Comparison of ENCODE assay signal across 11 cellular contexts in the genomic region with DNA sequence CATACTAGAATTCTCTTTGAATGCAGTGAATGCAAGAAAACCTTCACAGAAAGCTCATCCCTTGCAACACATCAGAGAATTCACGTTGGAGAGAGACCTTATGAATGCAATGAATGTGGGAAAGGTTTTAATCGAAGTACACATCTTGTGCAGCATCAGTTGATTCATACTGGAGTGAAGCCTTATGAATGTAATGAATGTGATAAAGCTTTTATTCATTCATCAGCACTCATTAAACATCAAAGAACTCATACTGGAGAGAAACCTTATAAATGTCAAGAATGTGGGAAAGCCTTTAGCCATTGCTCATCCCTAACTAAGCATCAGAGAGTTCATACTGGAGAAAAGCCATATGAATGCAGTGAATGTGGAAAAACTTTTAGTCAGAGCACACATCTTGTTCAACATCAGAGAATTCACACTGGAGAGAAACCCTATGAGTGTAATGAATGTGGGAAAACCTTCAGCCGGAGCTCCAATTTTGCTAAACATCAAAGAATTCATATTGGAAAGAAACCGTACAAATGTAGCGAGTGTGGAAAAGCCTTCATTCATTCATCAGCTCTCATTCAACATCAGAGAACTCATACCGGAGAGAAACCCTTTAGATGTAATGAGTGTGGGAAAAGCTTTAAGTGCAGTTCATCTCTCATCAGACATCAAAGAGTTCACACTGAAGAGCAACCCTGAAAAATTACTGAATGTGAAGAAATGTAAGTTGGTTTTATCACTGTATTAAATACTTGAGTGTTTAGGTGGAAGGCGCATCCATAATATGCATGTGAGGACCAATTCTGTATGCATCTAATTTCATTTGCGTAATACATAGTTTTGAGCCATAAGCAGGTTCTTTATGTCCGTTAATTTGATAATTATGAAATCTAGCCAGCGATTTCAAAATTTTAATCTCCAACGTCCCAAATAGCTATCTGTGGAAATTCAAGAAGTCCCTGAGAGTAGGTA. TPM values are rescaled to one million over a fixed set of nuclear protein-coding genes. Genes with fewer than 3 reads are reported as not detected.
DNase-seq lines count a peak whose midpoint lies in the region; ATAC-seq, FAIRE-seq and TF ChIP-seq lines count a peak whose summit lies in the region.
"Not testable (repeated sequence)": the region's sequence is repeated elsewhere in the genome, so short reads cannot be mapped to it uniquely, and the experiment has no call there.
"Had no signal": no experiment of that assay in that cellular context is flagged by ENCODE, and none has a peak within 500 bp of the region (broad histone marks: within the 10 kb centered on the region; RNA-seq: fewer than 3 reads in every experiment).

No MANE protein-coding gene starts in this region.

- intact Hi-C loops in HCT116 (cut with micrococcal nuclease); PC-3 (cut with micrococcal nuclease); mammary epithelial cell (cut with micrococcal nuclease); endothelial cell of umbilical vein (cut with micrococcal nuclease); HepG2 (cut with micrococcal nuclease; ENCODE audit: unreplicated experiment): not testable (repeated sequence)

- H2AFZ ChIP-seq in HCT116 (ENCODE audit: low read depth, low read length, poor library complexity, severe bottlenecking); PC-3 (ENCODE audit: low read length); astrocyte (ENCODE audit: low read depth, low read length); mammary epithelial cell (ENCODE audit: low read depth, low read length); endothelial cell of umbilical vein (ENCODE audit: low read depth, low read length); HepG2 (ENCODE audit: low read length): not testable (repeated sequence)

- not testable (repeated sequence) for ATAC-seq in HCT116; PC-3; HepG2; stimulated activated naive B cell treated with anti-CD40 and anti-IgM and Interleukin-4, amounts not matched to agents 10 μg/mL and 1 μg/mL and 100 μg/mL, for 72 hours (replicated peaks)

- peaks cover 39% of the 10 kb centered on the region for H3K36me3 Mint-ChIP-seq in astrocyte (ENCODE audit: low read depth, unreplicated experiment)
- peaks cover 27 to 44% of the 10 kb centered on the region in 2 donors for H3K36me3 Mint-ChIP-seq in stimulated activated naive B cell treated with anti-CD40 and anti-IgM and Interleukin-4, amounts not matched to agents 10 μg/mL and 1 μg/mL and 100 μg/mL, for 72 hours

- dilution Hi-C loops in mammary epithelial cell (cut with HindIII; ENCODE audit: low sequenced_read_pairs); endothelial cell of umbilical vein (cut with MboI; ENCODE audit: extremely low pct_ligation_motif_present, low sequenced_read_pairs): not testable (repeated sequence)

- RAD21 ChIA-PET in HCT116 (lab: Charles Lee; ENCODE audit: low non-redundant PET in 1 of 2, low total read pairs in 2 of 2, uncharacterized antibody in 2 of 2, unreplicated experiment in 2 of 2): not testable (repeated sequence)

- not testable (repeated sequence) for H3F3A ChIP-seq in PC-3 (ENCODE audit: low read length, unreplicated experiment)

- not testable (repeated sequence) for TF ChIP-seq POLR2A in HCT116 (IDR thresholded peaks at IDR 0.05; ENCODE audit: borderline replicate concordance, extremely low read depth, insufficient read depth, insufficient read length); endothelial cell of umbilical vein (IDR thresholded peaks at IDR 0.05; ENCODE audit: low read depth, low read length); HepG2 (IDR thresholded peaks at IDR 0.05; ENCODE audit: insufficient read depth in 1 of 2, low read depth in 2 of 2, low read length in 2 of 2)

- peaks cover 3 to 12% of the 10 kb centered on the region in 2 experiments; a peak in 1 of 4 replicates for H3K9me3 ChIP-seq in HCT116 (ENCODE audit: control insufficient read depth in 1 of 2, insufficient read depth in 1 of 2, low read depth in 1 of 2, low read length in 2 of 2)
- H3K9me3 ChIP-seq in PC-3 (ENCODE audit: low read length): peaks cover 21% of the 10 kb centered on the region
- H3K9me3 ChIP-seq in astrocyte (ENCODE audit: insufficient read depth, low read depth, low read length): peaks cover 17% of the 10 kb centered on the region
- H3K9me3 ChIP-seq in mammary epithelial cell (replicated peaks; ENCODE audit: insufficient read depth, low read length): peaks cover 26% of the 10 kb centered on the region
- not testable (repeated sequence) for H3K9me3 ChIP-seq in endothelial cell of umbilical vein (replicated peaks; ENCODE audit: control insufficient read depth, insufficient read depth, low read length)
- H3K9me3 ChIP-seq in HepG2 (ENCODE audit: low read length): peaks cover 39% of the 10 kb centered on the region

- TF ChIP-seq EP300 in HepG2 (IDR thresholded peaks at IDR 0.05; ENCODE audit: low read depth in 2 of 2, low read length in 2 of 2); HepG2 (CRISPR knock-in tag; IDR thresholded peaks at IDR 0.05; ENCODE audit: borderline replicate concordance): not testable (repeated sequence)

- H3K4me3 ChIP-seq in HCT116 (replicated peaks in 1 of 2; ENCODE audit: low read depth in 1 of 2, low read length in 2 of 2); astrocyte (ENCODE audit: insufficient read depth, low read depth, low read length); mammary epithelial cell (replicated peaks in 1 of 3; ENCODE audit: insufficient read depth in 1 of 3, low read depth in 2 of 3, low read length in 3 of 3); endothelial cell of umbilical vein (replicated peaks in 1 of 3; ENCODE audit: insufficient read depth in 1 of 3, low read depth in 1 of 3, low read length in 3 of 3); HepG2 (replicated peaks in 1 of 3; ENCODE audit: insufficient read depth in 1 of 3, low read depth in 2 of 3, low read length in 3 of 3): not testable (repeated sequence)
- peak overlapping the region; percentile 22; the same call in 1 of the 2 replicates for H3K4me3 ChIP-seq in PC-3 (ENCODE audit: low read length)

- not testable (repeated sequence) for H3K36me3 ChIP-seq in HCT116 (ENCODE audit: control insufficient read depth in 1 of 2, insufficient read depth in 2 of 2, low read length in 2 of 2); astrocyte (ENCODE audit: insufficient read depth, low read length); mammary epithelial cell (ENCODE audit: insufficient read depth, low read length); endothelial cell of umbilical vein (ENCODE audit: control insufficient read depth in 2 of 2, extremely low read depth in 1 of 2, insufficient read depth in 2 of 2, low read length in 2 of 2); HepG2 (replicated peaks in 1 of 2; ENCODE audit: control insufficient read depth in 1 of 2, insufficient read depth in 2 of 2, low read length in 2 of 2)
- H3K36me3 ChIP-seq in PC-3 (ENCODE audit: low read depth, low read length): peaks cover 52% of the 10 kb centered on the region

- H3K4me1 Mint-ChIP-seq in astrocyte (ENCODE audit: low read depth, unreplicated experiment); stimulated activated naive B cell treated with anti-CD40 and anti-IgM and Interleukin-4, amounts not matched to agents 10 μg/mL and 1 μg/mL and 100 μg/mL, for 72 hours: not testable (repeated sequence)

- BruUV-seq in HCT116 (replicated peaks; lab: Mats Ljungman, UMichigan); HepG2 (replicated peaks; lab: Mats Ljungman, UMichigan): not testable (repeated sequence)
- TSS peak; percentile 6 for BruUV-seq in PC-3 (replicated peaks; lab: Mats Ljungman, UMichigan)
- BruUV-seq in mammary epithelial cell (replicated peaks; lab: Mats Ljungman, UMichigan): TSS peak; percentile 12
- BruUV-seq in endothelial cell of umbilical vein (replicated peaks; lab: Mats Ljungman, UMichigan): TSS peak; percentile 13

- not testable (repeated sequence) for H3K27ac ChIP-seq in HCT116 (ENCODE audit: low read depth, low read length); PC-3 (ENCODE audit: low read length); astrocyte (ENCODE audit: low read depth, low read length); mammary epithelial cell (ENCODE audit: insufficient read depth, low read depth, low read length); endothelial cell of umbilical vein (ENCODE audit: insufficient read depth, low read depth, low read length); HepG2 (ENCODE audit: extremely low read length, insufficient read depth, low read length)

- not testable (repeated sequence) for H3K4me2 ChIP-seq in HCT116 (ENCODE audit: low read length); PC-3 (ENCODE audit: low read length); astrocyte (ENCODE audit: low read length); mammary epithelial cell (ENCODE audit: insufficient read depth, low read depth, low read length); endothelial cell of umbilical vein (ENCODE audit: insufficient read depth, low read length); HepG2 (ENCODE audit: low read depth, low read length)

- DNase-seq in DMS 273 (lab: John Stamatoyannopoulos, UW; ENCODE audit: unreplicated experiment): peak; percentile 3
- DNase-seq in HCT116 (ENCODE audit: low read depth, low spot score); PC-3; astrocyte (ENCODE audit: low read depth); mammary epithelial cell; endothelial cell of umbilical vein (ENCODE audit: low read depth, low spot score); HepG2 (ENCODE audit: low spot score); stimulated activated naive B cell treated with anti-CD40 and anti-IgM and Interleukin-4, amounts not matched to agents 10 μg/mL and 1 μg/mL and 100 μg/mL, for 72 hours: not testable (repeated sequence)

- not testable (repeated sequence) for H3K27ac Mint-ChIP-seq in astrocyte (ENCODE audit: unreplicated experiment)
- H3K27ac Mint-ChIP-seq in stimulated activated naive B cell treated with anti-CD40 and anti-IgM and Interleukin-4, amounts not matched to agents 10 μg/mL and 1 μg/mL and 100 μg/mL, for 72 hours: peak overlapping the region; percentile 47

- not testable (repeated sequence) for H3K9me2 ChIP-seq in HCT116 (ENCODE audit: insufficient read depth); PC-3 (replicated peaks; ENCODE audit: low read length)

- H3K79me2 ChIP-seq in HCT116 (ENCODE audit: insufficient read depth, low read length); PC-3 (ENCODE audit: low read length); astrocyte (ENCODE audit: insufficient read depth, low read length); mammary epithelial cell (ENCODE audit: insufficient read depth, low read length); endothelial cell of umbilical vein (ENCODE audit: control insufficient read depth, insufficient read depth, low read length); HepG2 (ENCODE audit: insufficient read depth, low read length): not testable (repeated sequence)

- POLR2A ChIA-PET in HCT116 (lab: Charles Lee); PC-3 (lab: Charles Lee; ENCODE audit: unreplicated experiment); endothelial cell of umbilical vein (lab: Charles Lee); HepG2 (lab: Yijun Ruan, JAX): not testable (repeated sequence)

- FAIRE-seq in astrocyte (lab: Jason Lieb, UNC): peak; percentile 41
- peak; percentile 48 for FAIRE-seq in endothelial cell of umbilical vein (lab: Jason Lieb, UNC)
- not testable (repeated sequence) for FAIRE-seq in HepG2 (lab: Jason Lieb, UNC)

- 94% methylated on average over 9 of the region's 11 CpGs for WGBS in mammary epithelial cell (ENCODE audit: low coverage, missing lambda C conversion rate)
- WGBS in HepG2 (ENCODE audit: low lambda C conversion rate): 97% methylated on average over 11 of the region's 11 CpGs

- peaks cover 41% of the 10 kb centered on the region for H3K9me3 Mint-ChIP-seq in astrocyte (ENCODE audit: unreplicated experiment)
- not testable (repeated sequence) for H3K9me3 Mint-ChIP-seq in stimulated activated naive B cell treated with anti-CD40 and anti-IgM and Interleukin-4, amounts not matched to agents 10 μg/mL and 1 μg/mL and 100 μg/mL, for 72 hours

- not testable (repeated sequence) for H3K4me1 ChIP-seq in HCT116 (ENCODE audit: control insufficient read depth in 1 of 2, insufficient read depth in 2 of 2, low read length in 2 of 2); PC-3 (ENCODE audit: insufficient read depth, low read length); astrocyte (ENCODE audit: insufficient read depth, low read length); mammary epithelial cell (ENCODE audit: insufficient read depth, low read length); endothelial cell of umbilical vein (ENCODE audit: control insufficient read depth, extremely low read depth, insufficient read depth, low read length); HepG2 (ENCODE audit: insufficient read depth, low read length)

- not testable (repeated sequence) for H3K4me3 Mint-ChIP-seq in astrocyte (ENCODE audit: unreplicated experiment)
- peak overlapping the region in 1 of 2 donors; percentile 25 for H3K4me3 Mint-ChIP-seq in stimulated activated naive B cell treated with anti-CD40 and anti-IgM and Interleukin-4, amounts not matched to agents 10 μg/mL and 1 μg/mL and 100 μg/mL, for 72 hours

- not testable (repeated sequence) for TF ChIP-seq RAD21 in HCT116 (IDR thresholded peaks at IDR 0.05; ENCODE audit: low read depth); HepG2 (CRISPR knock-in tag; IDR thresholded peaks at IDR 0.05)

- H3K9me1 ChIP-seq in endothelial cell of umbilical vein (replicated peaks; ENCODE audit: control insufficient read depth, extremely low read depth, insufficient read depth, low read length): not testable (repeated sequence)

- not testable (repeated sequence) for H3K9ac ChIP-seq in HCT116 (ENCODE audit: low read length); PC-3 (ENCODE audit: low read length); astrocyte (ENCODE audit: low read length); mammary epithelial cell (ENCODE audit: insufficient read depth, low read length); endothelial cell of umbilical vein (replicated peaks; ENCODE audit: extremely low read depth, insufficient read depth, low read length); HepG2 (ENCODE audit: insufficient read depth, low read depth, low read length)

- not testable (repeated sequence) for H3K27me3 ChIP-seq in HCT116 (ENCODE audit: insufficient read depth, low read length); PC-3 (ENCODE audit: low read length); astrocyte (ENCODE audit: insufficient read depth, low read length); mammary epithelial cell (ENCODE audit: insufficient read depth, low read length); endothelial cell of umbilical vein (ENCODE audit: control insufficient read depth in 2 of 2, insufficient read depth in 2 of 2, low read length in 2 of 2); HepG2 (ENCODE audit: control insufficient read depth in 1 of 2, insufficient read depth in 2 of 2, low read length in 2 of 2)

- CTCF ChIA-PET in HCT116 (lab: Charles Lee); PC-3 (lab: Charles Lee); mammary epithelial cell (lab: Charles Lee; ENCODE audit: low non-redundant PET); endothelial cell of umbilical vein (lab: Charles Lee); HepG2 (lab: Yijun Ruan, JAX; ENCODE audit: low intra/inter-chr PET ratio, low total read pairs): not testable (repeated sequence)

- H4K20me1 ChIP-seq in HCT116 (ENCODE audit: insufficient read depth); PC-3 (ENCODE audit: low read length); astrocyte (ENCODE audit: insufficient read depth, low read length); mammary epithelial cell (ENCODE audit: insufficient read depth, low read length); endothelial cell of umbilical vein (replicated peaks; ENCODE audit: control insufficient read depth, extremely low read depth, insufficient read depth, low read length); HepG2 (ENCODE audit: insufficient read depth, low read length): not testable (repeated sequence)

- TF ChIP-seq CTCF in HCT116 (IDR thresholded peaks at IDR 0.05 in 2 of 3, conservative IDR thresholded peaks at IDR 0.05 in 1 of 3; ENCODE audit: borderline replicate concordance in 1 of 3, insufficient read depth in 1 of 3, low read depth in 2 of 3, low read length in 2 of 3); PC-3 (conservative IDR thresholded peaks at IDR 0.05; ENCODE audit: low read depth, low read length); astrocyte (IDR thresholded peaks at IDR 0.05; ENCODE audit: insufficient read depth, low read depth, low read length); mammary epithelial cell (conservative IDR thresholded peaks at IDR 0.05 in 1 of 2, IDR thresholded peaks at IDR 0.05 in 1 of 2; ENCODE audit: extremely low read depth in 1 of 2, insufficient read depth in 1 of 2, low read depth in 1 of 2, low read length in 2 of 2); endothelial cell of umbilical vein (IDR thresholded peaks at IDR 0.05; ENCODE audit: extremely low read depth in 1 of 2, insufficient read depth in 1 of 2, low read depth in 1 of 2, low read length in 2 of 2); HepG2 (CRISPR knock-in tag; IDR thresholded peaks at IDR 0.05): not testable (repeated sequence)

- in situ Hi-C loops in mammary epithelial cell (cut with MboI; ENCODE audit: low sequenced_read_pairs in 2 of 2); HepG2 (cut with HindIII; ENCODE audit: extremely low pct_ligation_motif_present, low pct_unique_long_range_greater_than_20kb): not testable (repeated sequence)

- not testable (repeated sequence) for H3K27me3 Mint-ChIP-seq in astrocyte (ENCODE audit: low read depth, unreplicated experiment); stimulated activated naive B cell treated with anti-CD40 and anti-IgM and Interleukin-4, amounts not matched to agents 10 μg/mL and 1 μg/mL and 100 μg/mL, for 72 hours

RNA-seq across cellular contexts. Expression of gene TBC1D26, which starts 15.2 kb away (rescaled TPM):
- 1.1 TPM for total RNA-seq in HCT116 (2021; ENCODE audit: unreplicated experiment)
- 0.98 and 1.1 TPM in 2 replicates for polyA plus RNA-seq in HCT116 (2012)
- not detected in 2 replicates for total RNA-seq in PC-3 (2014; rRNA removed)
- total RNA-seq in astrocyte: 0.14 and 0.77 TPM in 2 replicates
- total RNA-seq in mammary epithelial cell: not detected
- polyA plus RNA-seq in mammary epithelial cell: not detected
- polyA minus RNA-seq in mammary epithelial cell: not detected
- not detected in 2 replicates for total RNA-seq in endothelial cell of umbilical vein
- polyA plus RNA-seq in endothelial cell of umbilical vein: 0.11 TPM in 1 of 2 replicates, not detected in the other
- not detected in 2 replicates for polyA plus RNA-seq in endothelial cell of umbilical vein (2011; cell fraction: cytosol; rRNA removed)
- polyA plus RNA-seq in endothelial cell of umbilical vein (2011; cell fraction: nucleus; rRNA removed): 0.65 and 0.88 TPM in 2 replicates
- 0.19 TPM in 1 of 2 replicates, not detected in the other for polyA plus RNA-seq in endothelial cell of umbilical vein (2012)
- polyA minus RNA-seq in endothelial cell of umbilical vein: not detected in 2 replicates
- not detected for polyA minus RNA-seq in endothelial cell of umbilical vein (2011; cell fraction: cytosol; rRNA and poly(A)+ RNA removed)
- not detected in 2 replicates for polyA minus RNA-seq in endothelial cell of umbilical vein (2011; cell fraction: nucleus; rRNA and poly(A)+ RNA removed)
- not detected in 2 replicates for total RNA-seq in HepG2 (2016; rRNA removed; fragmentation: Illumina TruSeq; extraction: Trizol)
- not detected in 2 replicates for total RNA-seq in HepG2 (2016; cell fraction: cytosol; rRNA removed; fragmentation: Illumina TruSeq; extraction: Trizol; ENCODE audit: low read depth)
- not detected in 2 replicates for total RNA-seq in HepG2 (2016; cell fraction: insoluble cytoplasmic fraction; rRNA removed; fragmentation: Illumina TruSeq; extraction: Trizol)
- total RNA-seq in HepG2 (2016; cell fraction: membrane; rRNA removed; fragmentation: Illumina TruSeq; extraction: Trizol): not detected in 2 replicates
- total RNA-seq in HepG2 (2016; cell fraction: nucleus; rRNA removed; fragmentation: Illumina TruSeq; extraction: Trizol): not detected in 2 replicates
- 0.08 and 0.33 TPM in 2 replicates for polyA plus RNA-seq in HepG2 (2011; rRNA removed)
- polyA plus RNA-seq in HepG2 (2011; cell fraction: cytosol; rRNA removed): 0.04 and 0.08 TPM in 2 replicates
- 2.3 and 2.4 TPM in 2 replicates for polyA plus RNA-seq in HepG2 (2011; cell fraction: nucleus; rRNA removed)
- 0.16 and 0.40 TPM in 2 replicates for polyA plus RNA-seq in HepG2 (2012)
- not detected in 2 replicates for polyA plus RNA-seq in HepG2 (2016; cell fraction: cytosol; fragmentation: Illumina TruSeq; extraction: Trizol; ENCODE audit: low read depth)
- polyA plus RNA-seq in HepG2 (2016; cell fraction: insoluble cytoplasmic fraction; fragmentation: Illumina TruSeq; extraction: Trizol; ENCODE audit: low read depth): not detected in 2 replicates
- polyA plus RNA-seq in HepG2 (2016; cell fraction: membrane; fragmentation: Illumina TruSeq; extraction: Trizol; ENCODE audit: low read depth): not detected in 2 replicates
- not detected in 2 replicates for polyA plus RNA-seq in HepG2 (2016; cell fraction: nucleus; fragmentation: Illumina TruSeq; extraction: Trizol; ENCODE audit: insufficient read depth, low read depth)
- polyA minus RNA-seq in HepG2 (2011; rRNA and poly(A)+ RNA removed; ENCODE audit: low replicate concordance): 0.16 TPM in 1 of 2 replicates, not detected in the other
- not detected in 2 replicates for polyA minus RNA-seq in HepG2 (2011; cell fraction: cytosol; rRNA and poly(A)+ RNA removed)
- polyA minus RNA-seq in HepG2 (2011; cell fraction: nucleus; rRNA and poly(A)+ RNA removed): 0.37 and 0.64 TPM in 2 replicates
- total RNA-seq: Caco-2, H4, IMR-90 had no signal

RNA-seq across cellular contexts. Expression of gene ZNF286A, which starts 17.3 kb away (rescaled TPM):
- total RNA-seq in HCT116 (2021; ENCODE audit: unreplicated experiment) (37.0 TPM), PC-3 (2014; rRNA removed) (49.6 and 94.1 TPM in 2 replicates), astrocyte (44.1 and 58.6 TPM in 2 replicates), mammary epithelial cell (10 to 100 TPM; 29.8 to 37.0 TPM), endothelial cell of umbilical vein (37.4 and 46.5 TPM in 2 replicates), HepG2 (2016; rRNA removed; fragmentation: Illumina TruSeq; extraction: Trizol) (38.8 and 47.8 TPM in 2 replicates)
- polyA plus RNA-seq in HCT116 (2012): 13.0 and 13.1 TPM in 2 replicates
- polyA plus RNA-seq in mammary epithelial cell (33.8 TPM), endothelial cell of umbilical vein (8.6 and 11.7 TPM in 2 replicates), HepG2 (2011; rRNA removed) (9.2 and 12.7 TPM in 2 replicates)
- polyA minus RNA-seq in mammary epithelial cell (31.4 TPM), endothelial cell of umbilical vein (28.3 and 30.6 TPM in 2 replicates)
- polyA plus RNA-seq in endothelial cell of umbilical vein (2011; cell fraction: cytosol; rRNA removed): 17.7 and 17.8 TPM in 2 replicates
- 19.2 and 21.9 TPM in 2 replicates for polyA plus RNA-seq in endothelial cell of umbilical vein (2011; cell fraction: nucleus; rRNA removed)
- 25.9 and 27.4 TPM in 2 replicates for polyA plus RNA-seq in endothelial cell of umbilical vein (2012)
- 6.6 TPM for polyA minus RNA-seq in endothelial cell of umbilical vein (2011; cell fraction: cytosol; rRNA and poly(A)+ RNA removed)
- 7.5 and 10.8 TPM in 2 replicates for polyA minus RNA-seq in endothelial cell of umbilical vein (2011; cell fraction: nucleus; rRNA and poly(A)+ RNA removed)
- total RNA-seq in HepG2 (2016; cell fraction: cytosol; rRNA removed; fragmentation: Illumina TruSeq; extraction: Trizol; ENCODE audit: low read depth): 16.3 and 18.5 TPM in 2 replicates
- 40.0 and 53.8 TPM in 2 replicates for total RNA-seq in HepG2 (2016; cell fraction: insoluble cytoplasmic fraction; rRNA removed; fragmentation: Illumina TruSeq; extraction: Trizol)
- 35.9 and 37.8 TPM in 2 replicates for total RNA-seq in HepG2 (2016; cell fraction: membrane; rRNA removed; fragmentation: Illumina TruSeq; extraction: Trizol)
- 29.4 and 35.5 TPM in 2 replicates for total RNA-seq in HepG2 (2016; cell fraction: nucleus; rRNA removed; fragmentation: Illumina TruSeq; extraction: Trizol)
- polyA plus RNA-seq in HepG2 (2011; cell fraction: cytosol; rRNA removed): 9.6 and 11.1 TPM in 2 replicates
- 11.6 and 13.0 TPM in 2 replicates for polyA plus RNA-seq in HepG2 (2011; cell fraction: nucleus; rRNA removed)
- 10.6 and 12.6 TPM in 2 replicates for polyA plus RNA-seq in HepG2 (2012)
- 18.5 and 19.8 TPM in 2 replicates for polyA plus RNA-seq in HepG2 (2016; cell fraction: cytosol; fragmentation: Illumina TruSeq; extraction: Trizol; ENCODE audit: low read depth)
- polyA plus RNA-seq in HepG2 (2016; cell fraction: insoluble cytoplasmic fraction; fragmentation: Illumina TruSeq; extraction: Trizol; ENCODE audit: low read depth): 32.0 and 32.7 TPM in 2 replicates
- polyA plus RNA-seq in HepG2 (2016; cell fraction: membrane; fragmentation: Illumina TruSeq; extraction: Trizol; ENCODE audit: low read depth): 20.7 and 25.3 TPM in 2 replicates
- 31.4 and 37.2 TPM in 2 replicates for polyA plus RNA-seq in HepG2 (2016; cell fraction: nucleus; fragmentation: Illumina TruSeq; extraction: Trizol; ENCODE audit: insufficient read depth, low read depth)
- polyA minus RNA-seq in HepG2 (2011; rRNA and poly(A)+ RNA removed; ENCODE audit: low replicate concordance): 11.9 and 15.6 TPM in 2 replicates
- 10.8 and 16.4 TPM in 2 replicates for polyA minus RNA-seq in HepG2 (2011; cell fraction: cytosol; rRNA and poly(A)+ RNA removed)
- polyA minus RNA-seq in HepG2 (2011; cell fraction: nucleus; rRNA and poly(A)+ RNA removed): 17.6 and 30.1 TPM in 2 replicates

RNA-seq across cellular contexts. Expression of gene TRIM16, which starts 32.8 kb away (rescaled TPM):
- total RNA-seq in HCT116 (2021; ENCODE audit: unreplicated experiment): 33.8 TPM
- polyA plus RNA-seq in HCT116 (2012): 27.9 and 32.4 TPM in 2 replicates
- total RNA-seq in PC-3 (2014; rRNA removed): 76.2 and 76.6 TPM in 2 replicates
- total RNA-seq in astrocyte: 43.3 and 44.8 TPM in 2 replicates
- 10 to 100 TPM; 38.5 to 52.0 TPM for total RNA-seq in mammary epithelial cell
- polyA plus RNA-seq in mammary epithelial cell: 31.4 TPM
- polyA minus RNA-seq in mammary epithelial cell: 40.8 TPM
- total RNA-seq in endothelial cell of umbilical vein: 45.5 and 50.3 TPM in 2 replicates
- polyA plus RNA-seq in endothelial cell of umbilical vein: 41.2 and 41.7 TPM in 2 replicates
- polyA plus RNA-seq in endothelial cell of umbilical vein (2011; cell fraction: cytosol; rRNA removed): 34.3 and 37.6 TPM in 2 replicates
- 27.5 and 30.8 TPM in 2 replicates for polyA plus RNA-seq in endothelial cell of umbilical vein (2011; cell fraction: nucleus; rRNA removed)
- polyA plus RNA-seq in endothelial cell of umbilical vein (2012): 19.8 and 22.2 TPM in 2 replicates
- polyA minus RNA-seq in endothelial cell of umbilical vein: 60.6 and 69.4 TPM in 2 replicates
- 49.2 TPM for polyA minus RNA-seq in endothelial cell of umbilical vein (2011; cell fraction: cytosol; rRNA and poly(A)+ RNA removed)
- polyA minus RNA-seq in endothelial cell of umbilical vein (2011; cell fraction: nucleus; rRNA and poly(A)+ RNA removed): 17.6 and 22.0 TPM in 2 replicates
- 18.3 and 23.4 TPM in 2 replicates for total RNA-seq in HepG2 (2016; rRNA removed; fragmentation: Illumina TruSeq; extraction: Trizol)
- 15.2 and 17.2 TPM in 2 replicates for total RNA-seq in HepG2 (2016; cell fraction: cytosol; rRNA removed; fragmentation: Illumina TruSeq; extraction: Trizol; ENCODE audit: low read depth)
- total RNA-seq in HepG2 (2016; cell fraction: insoluble cytoplasmic fraction; rRNA removed; fragmentation: Illumina TruSeq; extraction: Trizol): 18.6 and 20.8 TPM in 2 replicates
- 22.0 and 26.3 TPM in 2 replicates for total RNA-seq in HepG2 (2016; cell fraction: membrane; rRNA removed; fragmentation: Illumina TruSeq; extraction: Trizol)
- 19.6 and 24.8 TPM in 2 replicates for total RNA-seq in HepG2 (2016; cell fraction: nucleus; rRNA removed; fragmentation: Illumina TruSeq; extraction: Trizol)
- 12.3 and 14.4 TPM in 2 replicates for polyA plus RNA-seq in HepG2 (2011; rRNA removed)
- 9.1 and 13.5 TPM in 2 replicates for polyA plus RNA-seq in HepG2 (2011; cell fraction: cytosol; rRNA removed)
- polyA plus RNA-seq in HepG2 (2011; cell fraction: nucleus; rRNA removed): 11.1 and 11.2 TPM in 2 replicates
- polyA plus RNA-seq in HepG2 (2012): 11.0 and 15.8 TPM in 2 replicates
- 5.3 and 5.7 TPM in 2 replicates for polyA plus RNA-seq in HepG2 (2016; cell fraction: cytosol; fragmentation: Illumina TruSeq; extraction: Trizol; ENCODE audit: low read depth)
- polyA plus RNA-seq in HepG2 (2016; cell fraction: insoluble cytoplasmic fraction; fragmentation: Illumina TruSeq; extraction: Trizol; ENCODE audit: low read depth): 11.1 and 11.7 TPM in 2 replicates
- 13.2 and 14.2 TPM in 2 replicates for polyA plus RNA-seq in HepG2 (2016; cell fraction: membrane; fragmentation: Illumina TruSeq; extraction: Trizol; ENCODE audit: low read depth)
- 21.1 and 25.5 TPM in 2 replicates for polyA plus RNA-seq in HepG2 (2016; cell fraction: nucleus; fragmentation: Illumina TruSeq; extraction: Trizol; ENCODE audit: insufficient read depth, low read depth)
- polyA minus RNA-seq in HepG2 (2011; rRNA and poly(A)+ RNA removed; ENCODE audit: low replicate concordance): 13.0 and 94.0 TPM in 2 replicates
- polyA minus RNA-seq in HepG2 (2011; cell fraction: cytosol; rRNA and poly(A)+ RNA removed): 11.7 and 15.1 TPM in 2 replicates
- polyA minus RNA-seq in HepG2 (2011; cell fraction: nucleus; rRNA and poly(A)+ RNA removed): 21.2 and 27.8 TPM in 2 replicates
